Comparison of ENCODE assay signal across 10 cellular contexts in genomic region chr11:57777969-57778317, GRCh38. TPM values are rescaled to one million over a fixed set of nuclear protein-coding genes. Genes with fewer than 3 reads are reported as not detected.
DNase-seq lines count a peak whose midpoint lies in the region; ATAC-seq and TF ChIP-seq lines count a peak whose summit lies in the region.
"Had no signal": no experiment of that assay in that cellular context is flagged by ENCODE, and none has a peak within 500 bp of the region (broad histone marks: within the 10 kb centered on the region; RNA-seq: fewer than 3 reads in every experiment).

No MANE protein-coding gene starts in this region.

- ATAC-seq in sciatic nerve (peak; percentile 42), esophagus mucosa (no peak), GM21515 (IDR thresholded peaks at IDR 0.05; ENCODE audit: unreplicated experiment) (no peak), T-helper 17 cell (no peak)

- H3K9ac ChIP-seq in iPS-18a (ENCODE audit: low read length): peak overlapping the region; percentile 63

- peak overlapping the region; percentile 85 for H3K27ac ChIP-seq in iPS-18a (ENCODE audit: low read length)

- H3K36me3 Mint-ChIP-seq in T-helper 17 cell (ENCODE audit: low read depth): no peaks in the 10 kb centered on the region

- H3K4me3 Mint-ChIP-seq in T-helper 17 cell: no peak overlapping the region

- no peaks in the 10 kb centered on the region for H3K27me3 Mint-ChIP-seq in T-helper 17 cell

- H3K27ac Mint-ChIP-seq in T-helper 17 cell: no peak overlapping the region

- H3K27me3 ChIP-seq in iPS-18a (ENCODE audit: control insufficient read depth, insufficient read depth, low read length): no peaks in the 10 kb centered on the region

- in situ Hi-C loops in astrocyte of the cerebellum (cut with HindIII; ENCODE audit: low sequenced_read_pairs): no loop called here

- TF ChIP-seq CTCF in astrocyte of the cerebellum (IDR thresholded peaks at IDR 0.05; ENCODE audit: low read depth, low read length, missing control alignments): no peak

- H3K4me1 ChIP-seq in iPS-18a (ENCODE audit: control insufficient read depth, low read depth, low read length): peaks cover 68% of the 10 kb centered on the region

- H3K36me3 ChIP-seq in iPS-18a (ENCODE audit: control insufficient read depth, low read depth, low read length): no peaks in the 10 kb centered on the region

- H3K9me3 ChIP-seq in iPS-18a (ENCODE audit: control insufficient read depth, low read depth, low read length) (no peaks in the 10 kb centered on the region), T-helper 17 cell (ENCODE audit: control insufficient read depth, low read length, poor library complexity, severe bottlenecking) (no peaks in the 10 kb centered on the region)

- H3K4me3 ChIP-seq in astrocyte of the cerebellum (ENCODE audit: low read depth, low read length): peak overlapping the region; percentile 23
- peak overlapping the region; percentile 30 for H3K4me3 ChIP-seq in iPS-18a (ENCODE audit: low read length)

- peaks cover 20% of the 10 kb centered on the region for H3K4me1 Mint-ChIP-seq in T-helper 17 cell

- peak; percentile 64 for DNase-seq in ELF-1 (ENCODE audit: low read depth, low spot score)
- DNase-seq in astrocyte of the cerebellum (ENCODE audit: low read depth): no peak
- no peak for DNase-seq in sciatic nerve (ENCODE audit: low spot score)
- DNase-seq in posterior cingulate gyrus: no peak
- no peak for DNase-seq in T-helper 17 cell
- DNase-seq: activated naive CD4-positive, alpha-beta T cell treated with Interleukin-2 at 50 U/mL for 16 hours had no signal

- intact Hi-C loops in sciatic nerve (cut with DNase I): no loop called here
- intact Hi-C loops in posterior cingulate gyrus (cut with DNase I): no loop called here

RNA-seq across cellular contexts. Expression of gene CTNND1, which starts 16.3 kb away (rescaled TPM):
- total RNA-seq in sciatic nerve (270 TPM), esophagus mucosa (323 TPM), T-helper 17 cell (10 to 100 TPM in 1 of 2 donors, 1 to 10 TPM in 1; 9.9 to 14.1 TPM)

RNA-seq across cellular contexts. Expression of gene BTBD18, which starts 26.3 kb away (rescaled TPM):
- total RNA-seq in sciatic nerve: not detected
- total RNA-seq in esophagus mucosa: not detected
- not detected for total RNA-seq in T-helper 17 cell
- total RNA-seq: occipital lobe had no signal

RNA-seq across cellular contexts. Expression of gene SELENOH, which starts 36.7 kb away (rescaled TPM):
- total RNA-seq in sciatic nerve (77.5 TPM), esophagus mucosa (120 TPM), T-helper 17 cell (10 to 100 TPM; 70.0 to 72.6 TPM)

Comparison
In these comparisons a context has a peak if more than half of its experiments do, and no peak if none do; other contexts are left out.
1. RNA of gene CTNND1, which starts 16.3 kb away (total RNA-seq): 323 TPM in esophagus mucosa (single experiment) and 270 TPM in sciatic nerve (single experiment); 9.9 to 14.1 TPM in T-helper 17 cell; every median in the first group is over 10 times any median in the second.